1 cellular context compared by ENCODE assay signal in the genomic region with DNA sequence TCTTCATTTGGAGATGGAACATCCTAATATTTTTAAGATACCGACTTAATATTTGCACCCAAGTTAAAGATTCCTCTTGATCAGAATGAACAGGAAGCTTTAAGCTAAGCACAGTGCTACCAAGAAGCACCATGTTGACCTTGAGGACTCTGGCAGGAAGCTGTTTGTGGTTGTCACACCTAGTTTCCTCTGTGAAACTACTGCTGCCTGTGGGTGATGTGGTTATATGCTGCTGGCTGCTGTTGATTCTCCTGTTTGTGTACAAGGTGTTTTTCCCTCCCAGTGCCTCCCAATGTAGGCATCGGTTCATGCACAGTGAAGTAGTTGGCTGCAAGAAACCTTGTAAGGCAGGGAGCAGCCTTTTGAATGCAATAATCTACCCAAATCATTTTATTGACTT.
TF ChIP-seq lines count a peak whose summit lies in the region.

No MANE protein-coding gene starts in this region.

TF ChIP-seq in GM12878, 131 proteins besides CTCF, POLR2A, EP300 and RAD21 (continued from another document and continues in another):
- TF ChIP-seq, protein P1, sequence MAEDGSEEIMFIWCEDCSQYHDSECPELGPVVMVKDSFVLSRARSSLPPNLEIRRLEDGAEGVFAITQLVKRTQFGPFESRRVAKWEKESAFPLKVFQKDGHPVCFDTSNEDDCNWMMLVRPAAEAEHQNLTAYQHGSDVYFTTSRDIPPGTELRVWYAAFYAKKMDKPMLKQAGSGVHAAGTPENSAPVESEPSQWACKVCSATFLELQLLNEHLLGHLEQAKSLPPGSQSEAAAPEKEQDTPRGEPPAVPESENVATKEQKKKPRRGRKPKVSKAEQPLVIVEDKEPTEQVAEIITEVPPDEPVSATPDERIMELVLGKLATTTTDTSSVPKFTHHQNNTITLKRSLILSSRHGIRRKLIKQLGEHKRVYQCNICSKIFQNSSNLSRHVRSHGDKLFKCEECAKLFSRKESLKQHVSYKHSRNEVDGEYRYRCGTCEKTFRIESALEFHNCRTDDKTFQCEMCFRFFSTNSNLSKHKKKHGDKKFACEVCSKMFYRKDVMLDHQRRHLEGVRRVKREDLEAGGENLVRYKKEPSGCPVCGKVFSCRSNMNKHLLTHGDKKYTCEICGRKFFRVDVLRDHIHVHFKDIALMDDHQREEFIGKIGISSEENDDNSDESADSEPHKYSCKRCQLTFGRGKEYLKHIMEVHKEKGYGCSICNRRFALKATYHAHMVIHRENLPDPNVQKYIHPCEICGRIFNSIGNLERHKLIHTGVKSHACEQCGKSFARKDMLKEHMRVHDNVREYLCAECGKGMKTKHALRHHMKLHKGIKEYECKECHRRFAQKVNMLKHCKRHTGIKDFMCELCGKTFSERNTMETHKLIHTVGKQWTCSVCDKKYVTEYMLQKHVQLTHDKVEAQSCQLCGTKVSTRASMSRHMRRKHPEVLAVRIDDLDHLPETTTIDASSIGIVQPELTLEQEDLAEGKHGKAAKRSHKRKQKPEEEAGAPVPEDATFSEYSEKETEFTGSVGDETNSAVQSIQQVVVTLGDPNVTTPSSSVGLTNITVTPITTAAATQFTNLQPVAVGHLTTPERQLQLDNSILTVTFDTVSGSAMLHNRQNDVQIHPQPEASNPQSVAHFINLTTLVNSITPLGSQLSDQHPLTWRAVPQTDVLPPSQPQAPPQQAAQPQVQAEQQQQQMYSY (CRISPR knock-in tag; IDR thresholded peaks at IDR 0.05): no peak
- TF ChIP-seq, protein P2, sequence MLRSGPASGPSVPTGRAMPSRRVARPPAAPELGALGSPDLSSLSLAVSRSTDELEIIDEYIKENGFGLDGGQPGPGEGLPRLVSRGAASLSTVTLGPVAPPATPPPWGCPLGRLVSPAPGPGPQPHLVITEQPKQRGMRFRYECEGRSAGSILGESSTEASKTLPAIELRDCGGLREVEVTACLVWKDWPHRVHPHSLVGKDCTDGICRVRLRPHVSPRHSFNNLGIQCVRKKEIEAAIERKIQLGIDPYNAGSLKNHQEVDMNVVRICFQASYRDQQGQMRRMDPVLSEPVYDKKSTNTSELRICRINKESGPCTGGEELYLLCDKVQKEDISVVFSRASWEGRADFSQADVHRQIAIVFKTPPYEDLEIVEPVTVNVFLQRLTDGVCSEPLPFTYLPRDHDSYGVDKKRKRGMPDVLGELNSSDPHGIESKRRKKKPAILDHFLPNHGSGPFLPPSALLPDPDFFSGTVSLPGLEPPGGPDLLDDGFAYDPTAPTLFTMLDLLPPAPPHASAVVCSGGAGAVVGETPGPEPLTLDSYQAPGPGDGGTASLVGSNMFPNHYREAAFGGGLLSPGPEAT (IDR thresholded peaks at IDR 0.05; ENCODE audit: low read depth): peak; percentile 79
- TF ChIP-seq ESRRA (IDR thresholded peaks at IDR 0.05; ENCODE audit: low read length) (peak; percentile 99), BMI1 (IDR thresholded peaks at IDR 0.05; ENCODE audit: borderline replicate concordance) (no peak), FOXK2 (IDR thresholded peaks at IDR 0.05) (peak; percentile 75), STAT3 (IDR thresholded peaks at IDR 0.05; ENCODE audit: low read depth, low read length) (no peak), HDAC2 (IDR thresholded peaks at IDR 0.05) (no peak), SREBF1 (IDR thresholded peaks at IDR 0.05; ENCODE audit: low read length) (no peak), RBBP5 (conservative IDR thresholded peaks at IDR 0.05) (no peak), HCFC1 (IDR thresholded peaks at IDR 0.05; ENCODE audit: low read length) (no peak), CEBPB (IDR thresholded peaks at IDR 0.05; ENCODE audit: borderline replicate concordance in 1 of 2, low read depth in 2 of 2, low read length in 2 of 2) (no peak), MYB (IDR thresholded peaks at IDR 0.05; ENCODE audit: borderline replicate concordance, low read depth, low read length) (peak; percentile 76; the same call in 1 of the 2 replicates), RELA (IDR thresholded peaks at IDR 0.05; ENCODE audit: borderline replicate concordance, partially characterized antibody) (no peak), DPF2 (IDR thresholded peaks at IDR 0.05) (peak; percentile 84; the same call in 1 of the 2 replicates), TBL1XR1 (IDR thresholded peaks at IDR 0.05; ENCODE audit: low read depth, low read length) (peak; percentile 83), EED (IDR thresholded peaks at IDR 0.05; ENCODE audit: low read depth) (peak; percentile 85), ZNF24 (IDR thresholded peaks at IDR 0.05) (no peak), ZNF274 (IDR thresholded peaks at IDR 0.05; ENCODE audit: insufficient read depth, insufficient read length) (no peak), CHD2 (IDR thresholded peaks at IDR 0.05; ENCODE audit: borderline replicate concordance, low read depth, low read length) (peak; percentile 56; the same call in 1 of the 2 replicates), RB1 (IDR thresholded peaks at IDR 0.05; ENCODE audit: borderline replicate concordance) (no peak), MXI1 (IDR thresholded peaks at IDR 0.05; ENCODE audit: low read depth, low read length) (no peak), EGR1 (IDR thresholded peaks at IDR 0.05; ENCODE audit: borderline replicate concordance in 1 of 2, low read depth in 2 of 2, low read length in 2 of 2) (0 out of 3 replicates have a peak, but pooled peaks of 1 of the 2 experiments have one; percentile 9), STAT1 (conservative IDR thresholded peaks at IDR 0.05) (no peak), CBX3 (IDR thresholded peaks at IDR 0.05; ENCODE audit: borderline replicate concordance, low read depth) (no peak), BACH1 (IDR thresholded peaks at IDR 0.05; ENCODE audit: borderline replicate concordance) (peak; percentile 46; the same call in 1 of the 2 replicates), TCF7 (IDR thresholded peaks at IDR 0.05; ENCODE audit: borderline replicate concordance) (no peak), ZNF207 (IDR thresholded peaks at IDR 0.05; ENCODE audit: borderline replicate concordance) (no peak), SREBF2 (IDR thresholded peaks at IDR 0.05; ENCODE audit: low read length) (no peak), IRF4 (IDR thresholded peaks at IDR 0.05; ENCODE audit: low read depth, low read length) (peak; percentile 72), FOS (IDR thresholded peaks at IDR 0.05; ENCODE audit: borderline replicate concordance, extremely low read depth, insufficient read length) (no peak), SPI1 (IDR thresholded peaks at IDR 0.05; ENCODE audit: borderline replicate concordance, insufficient read depth, low read depth, low read length) (no peak), ETV6 (conservative IDR thresholded peaks at IDR 0.05 in 1 of 2, IDR thresholded peaks at IDR 0.05 in 1 of 2; ENCODE audit: borderline replicate concordance in 1 of 2, low read depth in 1 of 2) (peak in 1 of 2 experiments; percentile 94; a peak in 2 of 4 replicates)
- TF ChIP-seq, protein P3, sequence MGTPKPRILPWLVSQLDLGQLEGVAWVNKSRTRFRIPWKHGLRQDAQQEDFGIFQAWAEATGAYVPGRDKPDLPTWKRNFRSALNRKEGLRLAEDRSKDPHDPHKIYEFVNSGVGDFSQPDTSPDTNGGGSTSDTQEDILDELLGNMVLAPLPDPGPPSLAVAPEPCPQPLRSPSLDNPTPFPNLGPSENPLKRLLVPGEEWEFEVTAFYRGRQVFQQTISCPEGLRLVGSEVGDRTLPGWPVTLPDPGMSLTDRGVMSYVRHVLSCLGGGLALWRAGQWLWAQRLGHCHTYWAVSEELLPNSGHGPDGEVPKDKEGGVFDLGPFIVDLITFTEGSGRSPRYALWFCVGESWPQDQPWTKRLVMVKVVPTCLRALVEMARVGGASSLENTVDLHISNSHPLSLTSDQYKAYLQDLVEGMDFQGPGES (IDR thresholded peaks at IDR 0.05): no peak
- TF ChIP-seq, protein P4, sequence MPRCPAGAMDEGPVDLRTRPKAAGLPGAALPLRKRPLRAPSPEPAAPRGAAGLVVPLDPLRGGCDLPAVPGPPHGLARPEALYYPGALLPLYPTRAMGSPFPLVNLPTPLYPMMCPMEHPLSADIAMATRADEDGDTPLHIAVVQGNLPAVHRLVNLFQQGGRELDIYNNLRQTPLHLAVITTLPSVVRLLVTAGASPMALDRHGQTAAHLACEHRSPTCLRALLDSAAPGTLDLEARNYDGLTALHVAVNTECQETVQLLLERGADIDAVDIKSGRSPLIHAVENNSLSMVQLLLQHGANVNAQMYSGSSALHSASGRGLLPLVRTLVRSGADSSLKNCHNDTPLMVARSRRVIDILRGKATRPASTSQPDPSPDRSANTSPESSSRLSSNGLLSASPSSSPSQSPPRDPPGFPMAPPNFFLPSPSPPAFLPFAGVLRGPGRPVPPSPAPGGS (IDR thresholded peaks at IDR 0.05; ENCODE audit: borderline replicate concordance, insufficient read depth, low read depth, low read length, poor library complexity, severe bottlenecking): no peak
- TF ChIP-seq, protein P5, sequence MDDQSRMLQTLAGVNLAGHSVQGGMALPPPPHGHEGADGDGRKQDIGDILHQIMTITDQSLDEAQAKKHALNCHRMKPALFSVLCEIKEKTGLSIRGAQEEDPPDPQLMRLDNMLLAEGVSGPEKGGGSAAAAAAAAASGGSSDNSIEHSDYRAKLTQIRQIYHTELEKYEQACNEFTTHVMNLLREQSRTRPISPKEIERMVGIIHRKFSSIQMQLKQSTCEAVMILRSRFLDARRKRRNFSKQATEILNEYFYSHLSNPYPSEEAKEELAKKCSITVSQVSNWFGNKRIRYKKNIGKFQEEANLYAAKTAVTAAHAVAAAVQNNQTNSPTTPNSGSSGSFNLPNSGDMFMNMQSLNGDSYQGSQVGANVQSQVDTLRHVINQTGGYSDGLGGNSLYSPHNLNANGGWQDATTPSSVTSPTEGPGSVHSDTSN (IDR thresholded peaks at IDR 0.05; ENCODE audit: insufficient replicate concordance, low read depth, low read length): no peak
- TF ChIP-seq, protein P6, sequence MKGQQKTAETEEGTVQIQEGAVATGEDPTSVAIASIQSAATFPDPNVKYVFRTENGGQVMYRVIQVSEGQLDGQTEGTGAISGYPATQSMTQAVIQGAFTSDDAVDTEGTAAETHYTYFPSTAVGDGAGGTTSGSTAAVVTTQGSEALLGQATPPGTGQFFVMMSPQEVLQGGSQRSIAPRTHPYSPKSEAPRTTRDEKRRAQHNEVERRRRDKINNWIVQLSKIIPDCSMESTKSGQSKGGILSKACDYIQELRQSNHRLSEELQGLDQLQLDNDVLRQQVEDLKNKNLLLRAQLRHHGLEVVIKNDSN (IDR thresholded peaks at IDR 0.05; ENCODE audit: borderline replicate concordance, extremely low read length, insufficient read depth, low read depth, low read length): no peak
- TF ChIP-seq, protein P7, sequence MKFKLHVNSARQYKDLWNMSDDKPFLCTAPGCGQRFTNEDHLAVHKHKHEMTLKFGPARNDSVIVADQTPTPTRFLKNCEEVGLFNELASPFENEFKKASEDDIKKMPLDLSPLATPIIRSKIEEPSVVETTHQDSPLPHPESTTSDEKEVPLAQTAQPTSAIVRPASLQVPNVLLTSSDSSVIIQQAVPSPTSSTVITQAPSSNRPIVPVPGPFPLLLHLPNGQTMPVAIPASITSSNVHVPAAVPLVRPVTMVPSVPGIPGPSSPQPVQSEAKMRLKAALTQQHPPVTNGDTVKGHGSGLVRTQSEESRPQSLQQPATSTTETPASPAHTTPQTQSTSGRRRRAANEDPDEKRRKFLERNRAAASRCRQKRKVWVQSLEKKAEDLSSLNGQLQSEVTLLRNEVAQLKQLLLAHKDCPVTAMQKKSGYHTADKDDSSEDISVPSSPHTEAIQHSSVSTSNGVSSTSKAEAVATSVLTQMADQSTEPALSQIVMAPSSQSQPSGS (IDR thresholded peaks at IDR 0.05; ENCODE audit: low read length): peak; percentile 58; the same call in 1 of the 2 replicates
- TF ChIP-seq, protein P8, sequence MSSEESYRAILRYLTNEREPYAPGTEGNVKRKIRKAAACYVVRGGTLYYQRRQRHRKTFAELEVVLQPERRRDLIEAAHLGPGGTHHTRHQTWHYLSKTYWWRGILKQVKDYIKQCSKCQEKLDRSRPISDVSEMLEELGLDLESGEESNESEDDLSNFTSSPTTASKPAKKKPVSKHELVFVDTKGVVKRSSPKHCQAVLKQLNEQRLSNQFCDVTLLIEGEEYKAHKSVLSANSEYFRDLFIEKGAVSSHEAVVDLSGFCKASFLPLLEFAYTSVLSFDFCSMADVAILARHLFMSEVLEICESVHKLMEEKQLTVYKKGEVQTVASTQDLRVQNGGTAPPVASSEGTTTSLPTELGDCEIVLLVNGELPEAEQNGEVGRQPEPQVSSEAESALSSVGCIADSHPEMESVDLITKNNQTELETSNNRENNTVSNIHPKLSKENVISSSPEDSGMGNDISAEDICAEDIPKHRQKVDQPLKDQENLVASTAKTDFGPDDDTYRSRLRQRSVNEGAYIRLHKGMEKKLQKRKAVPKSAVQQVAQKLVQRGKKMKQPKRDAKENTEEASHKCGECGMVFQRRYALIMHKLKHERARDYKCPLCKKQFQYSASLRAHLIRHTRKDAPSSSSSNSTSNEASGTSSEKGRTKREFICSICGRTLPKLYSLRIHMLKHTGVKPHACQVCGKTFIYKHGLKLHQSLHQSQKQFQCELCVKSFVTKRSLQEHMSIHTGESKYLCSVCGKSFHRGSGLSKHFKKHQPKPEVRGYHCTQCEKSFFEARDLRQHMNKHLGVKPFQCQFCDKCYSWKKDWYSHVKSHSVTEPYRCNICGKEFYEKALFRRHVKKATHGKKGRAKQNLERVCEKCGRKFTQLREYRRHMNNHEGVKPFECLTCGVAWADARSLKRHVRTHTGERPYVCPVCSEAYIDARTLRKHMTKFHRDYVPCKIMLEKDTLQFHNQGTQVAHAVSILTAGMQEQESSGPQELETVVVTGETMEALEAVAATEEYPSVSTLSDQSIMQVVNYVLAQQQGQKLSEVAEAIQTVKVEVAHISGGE (CRISPR knock-in tag; IDR thresholded peaks at IDR 0.05): no peak
- TF ChIP-seq, protein P9, sequence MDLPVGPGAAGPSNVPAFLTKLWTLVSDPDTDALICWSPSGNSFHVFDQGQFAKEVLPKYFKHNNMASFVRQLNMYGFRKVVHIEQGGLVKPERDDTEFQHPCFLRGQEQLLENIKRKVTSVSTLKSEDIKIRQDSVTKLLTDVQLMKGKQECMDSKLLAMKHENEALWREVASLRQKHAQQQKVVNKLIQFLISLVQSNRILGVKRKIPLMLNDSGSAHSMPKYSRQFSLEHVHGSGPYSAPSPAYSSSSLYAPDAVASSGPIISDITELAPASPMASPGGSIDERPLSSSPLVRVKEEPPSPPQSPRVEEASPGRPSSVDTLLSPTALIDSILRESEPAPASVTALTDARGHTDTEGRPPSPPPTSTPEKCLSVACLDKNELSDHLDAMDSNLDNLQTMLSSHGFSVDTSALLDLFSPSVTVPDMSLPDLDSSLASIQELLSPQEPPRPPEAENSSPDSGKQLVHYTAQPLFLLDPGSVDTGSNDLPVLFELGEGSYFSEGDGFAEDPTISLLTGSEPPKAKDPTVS (IDR thresholded peaks at IDR 0.05; ENCODE audit: low read depth, low read length): no peak
- TF ChIP-seq, protein P10, sequence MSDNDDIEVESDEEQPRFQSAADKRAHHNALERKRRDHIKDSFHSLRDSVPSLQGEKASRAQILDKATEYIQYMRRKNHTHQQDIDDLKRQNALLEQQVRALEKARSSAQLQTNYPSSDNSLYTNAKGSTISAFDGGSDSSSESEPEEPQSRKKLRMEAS (IDR thresholded peaks at IDR 0.05; ENCODE audit: low read depth, low read length): peak; percentile 57; the same call in 1 of the 2 replicates
- TF ChIP-seq, protein P11, sequence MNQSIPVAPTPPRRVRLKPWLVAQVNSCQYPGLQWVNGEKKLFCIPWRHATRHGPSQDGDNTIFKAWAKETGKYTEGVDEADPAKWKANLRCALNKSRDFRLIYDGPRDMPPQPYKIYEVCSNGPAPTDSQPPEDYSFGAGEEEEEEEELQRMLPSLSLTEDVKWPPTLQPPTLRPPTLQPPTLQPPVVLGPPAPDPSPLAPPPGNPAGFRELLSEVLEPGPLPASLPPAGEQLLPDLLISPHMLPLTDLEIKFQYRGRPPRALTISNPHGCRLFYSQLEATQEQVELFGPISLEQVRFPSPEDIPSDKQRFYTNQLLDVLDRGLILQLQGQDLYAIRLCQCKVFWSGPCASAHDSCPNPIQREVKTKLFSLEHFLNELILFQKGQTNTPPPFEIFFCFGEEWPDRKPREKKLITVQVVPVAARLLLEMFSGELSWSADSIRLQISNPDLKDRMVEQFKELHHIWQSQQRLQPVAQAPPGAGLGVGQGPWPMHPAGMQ (IDR thresholded peaks at IDR 0.05; ENCODE audit: borderline replicate concordance): no peak
